1 cellular context compared by ENCODE assay signal in genomic region chr11:61353109-61354067, GRCh38.
TF ChIP-seq lines count a peak whose summit lies in the region.

No MANE protein-coding gene starts in this region.

TF ChIP-seq in K562, 482 proteins besides CTCF, POLR2A, EP300 and RAD21 (continued from another document):
- 0 out of 6 replicates have a peak, but pooled peaks of 1 of the 3 experiments have one; percentile 45 for TF ChIP-seq ZBTB11 (CRISPR knock-in tag; IDR thresholded peaks at IDR 0.05)
- TF ChIP-seq PKNOX1 (IDR thresholded peaks at IDR 0.05): peak; percentile 38; the same call in 1 of the 2 replicates
- no peak for TF ChIP-seq MAX (CRISPR knock-in tag; IDR thresholded peaks at IDR 0.05)
- no peak for TF ChIP-seq RBM17 (IDR thresholded peaks at IDR 0.05; ENCODE audit: borderline replicate concordance, low read depth, low read length)
- no peak for TF ChIP-seq RBM14 (IDR thresholded peaks at IDR 0.05; ENCODE audit: borderline replicate concordance, insufficient read depth, low read depth, low read length)
- TF ChIP-seq RNF2 (IDR thresholded peaks at IDR 0.05): peak; percentile 35; the same call in 1 of the 2 replicates
- TF ChIP-seq TAL1 (IDR thresholded peaks at IDR 0.05): no peak
- TF ChIP-seq ZFP30 (CRISPR knock-in tag; IDR thresholded peaks at IDR 0.05; ENCODE audit: borderline replicate concordance): no peak
- 0 out of 2 replicates have a peak, but pooled peaks have one; percentile 18 for TF ChIP-seq ZNF395 (CRISPR knock-in tag; IDR thresholded peaks at IDR 0.05)
- TF ChIP-seq E2F6 (IDR thresholded peaks at IDR 0.05; ENCODE audit: borderline replicate concordance in 1 of 2, extremely low read depth in 1 of 2, insufficient read depth in 1 of 2, insufficient read length in 1 of 2, low read depth in 1 of 2, low read length in 1 of 2, poor library complexity in 1 of 2, severe bottlenecking in 1 of 2): peak in 1 of 2 experiments; percentile 9
- no peak for TF ChIP-seq SAFB2 (IDR thresholded peaks at IDR 0.05; ENCODE audit: borderline replicate concordance, low read depth, low read length, severe bottlenecking)
